ENCODE assay signal across 17 cellular contexts in genomic region chr3:123390865-123391613, GRCh38. TPM values are rescaled to one million over a fixed set of nuclear protein-coding genes. Genes with fewer than 3 reads are reported as not detected.
A peak's percentile ranks its signal among the peaks of the same experiment; 100 is the strongest.
DNase-seq lines count a peak whose midpoint lies in the region; ATAC-seq and TF ChIP-seq lines count a peak whose summit lies in the region.
"Had no signal": no experiment of that assay in that cellular context is flagged by ENCODE, and none has a peak within 500 bp of the region (broad histone marks: within the 10 kb centered on the region; RNA-seq: fewer than 3 reads in every experiment).

No MANE protein-coding gene starts in this region.

- peaks cover 0 to 26% (median 0%) of the 10 kb centered on the region in 4 donors for H3K4me1 ChIP-seq in Peyer's patch
- H3K4me1 ChIP-seq in sigmoid colon, result peaks cover 0 to 97% (median 97%) of the 10 kb centered on the region in 4 donors

- DNase-seq in GM03348 (ENCODE audit: low spot score) (peak; percentile 67), Peyer's patch (no peak), Right ventricle myocardium superior (no peak), sigmoid colon (no peak), NCI-H526 (lab: John Stamatoyannopoulos, UW) (no peak), OCI-M1 (lab: John Stamatoyannopoulos, UW) (no peak), brain microvascular endothelial cell (no peak)
- DNase-seq in activated T-cell treated with anti-CD3 and anti-CD28 coated beads, Interleukin-2, amount 50 U/mL, for 1 hour, result no peak
- DNase-seq: activated CD4-positive, alpha-beta T cell treated with anti-CD3 and anti-CD28 coated beads for 1 hour; activated T-cell treated with anti-CD3 and anti-CD28 coated beads, Interleukin-2, amount 50 U/mL, for 4 hours; C1 segment of cervical spinal cord; dorsolateral prefrontal cortex; immature natural killer cell; NCI-H1105; NCI-H446; stimulated activated CD4-positive, alpha-beta T cell treated with anti-CD3 and anti-CD28 coated beads, Interleukin-2, amount 100 ng/mL, for 24 hours; T-helper 2 cell had no signal

- H3K4me3 ChIP-seq in Peyer's patch (no peak overlapping the region), sigmoid colon (no peak overlapping the region), brain microvascular endothelial cell (ENCODE audit: low read depth, low read length) (no peak overlapping the region)
- H3K4me3 ChIP-seq: dorsolateral prefrontal cortex had no signal

- TF ChIP-seq POLR2A in Peyer's patch (IDR thresholded peaks at IDR 0.05), result no peak
- no peak for TF ChIP-seq POLR2A in sigmoid colon (IDR thresholded peaks at IDR 0.05)

- no peaks in the 10 kb centered on the region for H3K36me3 ChIP-seq in Peyer's patch
- H3K36me3 ChIP-seq in sigmoid colon, result peaks cover 0 to 5% (median 0%) of the 10 kb centered on the region in 4 donors
- H3K36me3 ChIP-seq in brain microvascular endothelial cell (replicated peaks), result no peaks in the 10 kb centered on the region

- peak; percentile 1 for ATAC-seq in Right ventricle myocardium superior (ENCODE audit: poor library complexity)
- ATAC-seq: activated T-cell treated with anti-CD3 and anti-CD28 coated beads, Interleukin-2, amount 50 U/mL, for 4 hours had no signal

- H3K27ac ChIP-seq in Peyer's patch (peak overlapping the region in 3 of 4 donors; percentile 19 to 50 (median 38)), sigmoid colon (peak overlapping the region; percentile 87 to 93 (median 91)), brain microvascular endothelial cell (no peak overlapping the region)

- no peak for TF ChIP-seq EP300 in sigmoid colon (IDR thresholded peaks at IDR 0.05)

- H3K9me3 ChIP-seq in Peyer's patch (no peaks in the 10 kb centered on the region), sigmoid colon (no peaks in the 10 kb centered on the region)

- no peaks in the 10 kb centered on the region for H3K27me3 ChIP-seq in Peyer's patch
- H3K27me3 ChIP-seq in sigmoid colon, result no peaks in the 10 kb centered on the region
- H3K27me3 ChIP-seq in brain microvascular endothelial cell (replicated peaks), result peaks cover 11% of the 10 kb centered on the region
- H3K27me3 ChIP-seq: dorsolateral prefrontal cortex had no signal

- TF ChIP-seq CTCF in Peyer's patch (IDR thresholded peaks at IDR 0.05) (no peak), sigmoid colon (IDR thresholded peaks at IDR 0.05) (no peak), brain microvascular endothelial cell (IDR thresholded peaks at IDR 0.05; ENCODE audit: low read depth, low read length, missing control alignments) (no peak)

- intact Hi-C loops in Right ventricle myocardium superior (cut with DNase I) (no loop called here), sigmoid colon (cut with DNase I) (no loop called here)

- WGBS in sigmoid colon, 2 donors, result 83 to 88% methylated on average over 10 of the region's 10 CpGs

- in situ Hi-C loops in brain microvascular endothelial cell (cut with HindIII; ENCODE audit: low pct_ligation_motif_present, low sequenced_read_pairs), result no loop called here

RNA-seq across cellular contexts. Expression of gene ADCY5, which starts 57.9 kb away (rescaled TPM):
- total RNA-seq in Peyer's patch (10 to 100 TPM in 2 of 4 donors, 1 to 10 TPM in 2; 3.5 to 44.6 (median 14.5) TPM), Right ventricle myocardium superior (225 TPM), sigmoid colon (10 to 100 TPM; 39.5 to 84.4 (median 62.2) TPM)
- 1 to 10 TPM; 1.4 to 9.9 (median 5.4) TPM for polyA plus RNA-seq in sigmoid colon
